ENCODE assay signal across 2 cellular contexts in genomic region chr15:63908986-63909385, GRCh38.
TF ChIP-seq lines count a peak whose summit lies in the region.

No MANE protein-coding gene starts in this region.

TF ChIP-seq in SK-N-SH, 30 proteins besides CTCF, POLR2A, EP300 and RAD21 (continued from another document):
- TF ChIP-seq REST (IDR thresholded peaks at IDR 0.05; ENCODE audit: low read depth, low read length) (no peak), JUND (IDR thresholded peaks at IDR 0.05) (no peak), MEF2A (IDR thresholded peaks at IDR 0.05; ENCODE audit: borderline replicate concordance, low read depth) (no peak), GATA2 (CRISPR knock-in tag; IDR thresholded peaks at IDR 0.05) (no peak)
TF ChIP-seq in SK-N-SH: peak in this region for 0.

TF ChIP-seq in SK-N-SH treated with all-trans-retinoic acid at 6 μM for 48 hours, 23 proteins besides CTCF, POLR2A, EP300 and RAD21 (continued from another document):
- TF ChIP-seq CSDC2 (CRISPR knock-in tag; IDR thresholded peaks at IDR 0.05) (no peak), PATZ1 (CRISPR knock-in tag; IDR thresholded peaks at IDR 0.05; ENCODE audit: borderline replicate concordance) (no peak), ARNTL (CRISPR knock-in tag; IDR thresholded peaks at IDR 0.05; ENCODE audit: borderline replicate concordance, low read depth) (no peak)
TF ChIP-seq in SK-N-SH treated with all-trans-retinoic acid at 6 μM for 48 hours: peak in this region for 0.
